Comparison of ENCODE assay signal across 8 cellular contexts in the genomic region with DNA sequence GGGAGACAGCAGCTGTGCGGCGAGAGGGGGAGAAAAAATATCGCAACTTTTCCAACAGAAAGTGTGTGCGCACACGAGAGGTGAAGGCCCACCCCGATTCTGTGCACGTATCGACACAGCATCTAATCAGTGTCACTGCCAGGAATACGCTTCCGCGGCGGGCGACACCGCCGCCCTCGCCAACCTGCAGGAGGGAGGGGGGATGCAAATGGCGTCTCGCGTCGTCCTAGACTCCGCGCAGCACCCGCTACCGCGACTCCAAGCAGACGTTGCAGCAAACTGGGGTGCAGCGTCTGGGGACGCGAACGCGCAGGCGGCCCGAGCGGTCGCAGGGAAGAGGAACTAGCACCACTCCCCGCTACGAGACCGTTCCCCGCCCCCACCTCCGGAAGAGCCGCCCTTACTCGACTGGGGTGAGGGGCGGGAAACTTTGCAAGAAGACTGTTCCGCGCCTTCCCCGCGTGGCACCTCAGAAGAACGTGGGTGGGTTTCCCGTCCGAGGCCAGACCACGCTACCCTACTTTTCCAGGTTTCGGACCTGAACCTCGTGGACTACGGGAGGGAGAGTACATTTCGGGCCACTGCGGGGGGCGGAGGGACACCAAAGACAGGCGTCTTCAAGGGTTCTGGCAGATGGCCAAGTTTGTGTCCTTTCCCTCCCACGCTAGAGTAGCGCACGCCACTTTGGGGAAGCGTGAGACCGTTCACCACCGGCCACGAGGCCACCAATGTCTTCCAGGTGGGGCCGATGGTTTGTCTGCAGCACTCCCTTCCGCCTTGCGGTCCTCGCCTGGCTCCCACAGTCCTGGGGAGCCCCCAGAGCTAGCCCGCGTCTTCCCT.
DNase-seq lines count a peak whose midpoint lies in the region; ATAC-seq and TF ChIP-seq lines count a peak whose summit lies in the region.

No MANE protein-coding gene starts in this region.

- ATAC-seq in GM21786 (IDR thresholded peaks at IDR 0.05; ENCODE audit: unreplicated experiment) (peak; percentile 33), WTC11 (peak; percentile 6; the same call in 1 of the 2 replicates), GM21528 (IDR thresholded peaks at IDR 0.05; ENCODE audit: low FRiP score, unreplicated experiment) (no peak)

- peak overlapping the region; percentile 77 for H3K27ac ChIP-seq in caudate nucleus (ENCODE audit: low read depth, low read length)

- H3K4me1 Mint-ChIP-seq in WTC11 = peaks cover 30% of the 10 kb centered on the region

- H3K36me3 Mint-ChIP-seq in WTC11 = no peaks in the 10 kb centered on the region

- H3K9me3 Mint-ChIP-seq in WTC11 = no peaks in the 10 kb centered on the region

- H3K27ac Mint-ChIP-seq in WTC11 = peak overlapping the region; percentile 89

- H3K27me3 Mint-ChIP-seq in WTC11 (ENCODE audit: low read depth) = peaks cover 8% of the 10 kb centered on the region

- POLR2A ChIA-PET in WTC11 (lab: Charles Lee) = interaction anchor here (0.6 to 1.7 kb wide), 5 partner anchors 8 to 359 kb away, joined by 3 to 8 read pairs (median 4); no protein-coding TSS in a partner anchor

- CTCF ChIA-PET in WTC11 (lab: Charles Lee) = interaction anchor here (1.4 kb wide), 1 partner anchor 8 kb away, joined by 3 read pairs; no protein-coding TSS in a partner anchor

- DNase-seq in DMS 273 (lab: John Stamatoyannopoulos, UW; ENCODE audit: unreplicated experiment) (peak; percentile 90), NCI-H1417 treated with DMSO at 0.1 percent for 48 hours (lab: John Stamatoyannopoulos, UW) (peak; percentile 61), WTC11 (ENCODE audit: low spot score) (peak; percentile 34), caudate nucleus (lab: John Stamatoyannopoulos, UW) (peak in 45 of 61 donors; percentile 7 to 79 (median 41)), left kidney (ENCODE audit: low read depth, low spot score) (peak; percentile 87)
- DNase-seq in stimulated activated CD4-positive, alpha-beta T cell treated with anti-CD3 and anti-CD28 coated beads, Interleukin-2, amount 100 ng/mL, for 24 hours = peak; percentile 76 to 77

- TF ChIP-seq CTCF in WTC11 (IDR thresholded peaks at IDR 0.05) = no peak

- H3K4me3 Mint-ChIP-seq in WTC11 = peak overlapping the region; percentile 73

TF ChIP-seq in WTC11, 78 proteins besides CTCF, POLR2A, EP300 and RAD21:
- TF ChIP-seq, protein P1, sequence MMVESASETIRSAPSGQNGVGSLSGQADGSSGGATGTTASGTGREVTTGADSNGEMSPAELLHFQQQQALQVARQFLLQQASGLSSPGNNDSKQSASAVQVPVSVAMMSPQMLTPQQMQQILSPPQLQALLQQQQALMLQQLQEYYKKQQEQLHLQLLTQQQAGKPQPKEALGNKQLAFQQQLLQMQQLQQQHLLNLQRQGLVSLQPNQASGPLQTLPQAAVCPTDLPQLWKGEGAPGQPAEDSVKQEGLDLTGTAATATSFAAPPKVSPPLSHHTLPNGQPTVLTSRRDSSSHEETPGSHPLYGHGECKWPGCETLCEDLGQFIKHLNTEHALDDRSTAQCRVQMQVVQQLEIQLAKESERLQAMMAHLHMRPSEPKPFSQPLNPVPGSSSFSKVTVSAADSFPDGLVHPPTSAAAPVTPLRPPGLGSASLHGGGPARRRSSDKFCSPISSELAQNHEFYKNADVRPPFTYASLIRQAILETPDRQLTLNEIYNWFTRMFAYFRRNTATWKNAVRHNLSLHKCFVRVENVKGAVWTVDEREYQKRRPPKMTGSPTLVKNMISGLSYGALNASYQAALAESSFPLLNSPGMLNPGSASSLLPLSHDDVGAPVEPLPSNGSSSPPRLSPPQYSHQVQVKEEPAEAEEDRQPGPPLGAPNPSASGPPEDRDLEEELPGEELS (CRISPR knock-in tag; IDR thresholded peaks at IDR 0.05) = 0 out of 2 replicates have a peak, but pooled peaks have one; percentile 50
- TF ChIP-seq GABPB1 (CRISPR knock-in tag; IDR thresholded peaks at IDR 0.05) (peak; percentile 48; the same call in 1 of the 2 replicates), ETV6 (CRISPR knock-in tag; IDR thresholded peaks at IDR 0.05) (0 out of 2 replicates have a peak, but pooled peaks have one; percentile 29), ATF1 (CRISPR knock-in tag; IDR thresholded peaks at IDR 0.05) (peak; percentile 41; the same call in 1 of the 2 replicates), RELA (CRISPR knock-in tag; IDR thresholded peaks at IDR 0.05; ENCODE audit: borderline replicate concordance) (0 out of 2 replicates have a peak, but pooled peaks have one; percentile 28), ESRRA (CRISPR knock-in tag; IDR thresholded peaks at IDR 0.05; ENCODE audit: borderline replicate concordance) (no peak), KAT7 (CRISPR knock-in tag; IDR thresholded peaks at IDR 0.05; ENCODE audit: borderline replicate concordance) (0 out of 2 replicates have a peak, but pooled peaks have one; percentile 48)
- TF ChIP-seq, protein P2, sequence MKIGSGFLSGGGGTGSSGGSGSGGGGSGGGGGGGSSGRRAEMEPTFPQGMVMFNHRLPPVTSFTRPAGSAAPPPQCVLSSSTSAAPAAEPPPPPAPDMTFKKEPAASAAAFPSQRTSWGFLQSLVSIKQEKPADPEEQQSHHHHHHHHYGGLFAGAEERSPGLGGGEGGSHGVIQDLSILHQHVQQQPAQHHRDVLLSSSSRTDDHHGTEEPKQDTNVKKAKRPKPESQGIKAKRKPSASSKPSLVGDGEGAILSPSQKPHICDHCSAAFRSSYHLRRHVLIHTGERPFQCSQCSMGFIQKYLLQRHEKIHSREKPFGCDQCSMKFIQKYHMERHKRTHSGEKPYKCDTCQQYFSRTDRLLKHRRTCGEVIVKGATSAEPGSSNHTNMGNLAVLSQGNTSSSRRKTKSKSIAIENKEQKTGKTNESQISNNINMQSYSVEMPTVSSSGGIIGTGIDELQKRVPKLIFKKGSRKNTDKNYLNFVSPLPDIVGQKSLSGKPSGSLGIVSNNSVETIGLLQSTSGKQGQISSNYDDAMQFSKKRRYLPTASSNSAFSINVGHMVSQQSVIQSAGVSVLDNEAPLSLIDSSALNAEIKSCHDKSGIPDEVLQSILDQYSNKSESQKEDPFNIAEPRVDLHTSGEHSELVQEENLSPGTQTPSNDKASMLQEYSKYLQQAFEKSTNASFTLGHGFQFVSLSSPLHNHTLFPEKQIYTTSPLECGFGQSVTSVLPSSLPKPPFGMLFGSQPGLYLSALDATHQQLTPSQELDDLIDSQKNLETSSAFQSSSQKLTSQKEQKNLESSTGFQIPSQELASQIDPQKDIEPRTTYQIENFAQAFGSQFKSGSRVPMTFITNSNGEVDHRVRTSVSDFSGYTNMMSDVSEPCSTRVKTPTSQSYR (CRISPR knock-in tag; IDR thresholded peaks at IDR 0.05) = 0 out of 2 replicates have a peak, but pooled peaks have one; percentile 36
- TF ChIP-seq, protein P3, sequence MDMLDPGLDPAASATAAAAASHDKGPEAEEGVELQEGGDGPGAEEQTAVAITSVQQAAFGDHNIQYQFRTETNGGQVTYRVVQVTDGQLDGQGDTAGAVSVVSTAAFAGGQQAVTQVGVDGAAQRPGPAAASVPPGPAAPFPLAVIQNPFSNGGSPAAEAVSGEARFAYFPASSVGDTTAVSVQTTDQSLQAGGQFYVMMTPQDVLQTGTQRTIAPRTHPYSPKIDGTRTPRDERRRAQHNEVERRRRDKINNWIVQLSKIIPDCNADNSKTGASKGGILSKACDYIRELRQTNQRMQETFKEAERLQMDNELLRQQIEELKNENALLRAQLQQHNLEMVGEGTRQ (CRISPR knock-in tag; IDR thresholded peaks at IDR 0.05) = no peak
- TF ChIP-seq, protein P4, sequence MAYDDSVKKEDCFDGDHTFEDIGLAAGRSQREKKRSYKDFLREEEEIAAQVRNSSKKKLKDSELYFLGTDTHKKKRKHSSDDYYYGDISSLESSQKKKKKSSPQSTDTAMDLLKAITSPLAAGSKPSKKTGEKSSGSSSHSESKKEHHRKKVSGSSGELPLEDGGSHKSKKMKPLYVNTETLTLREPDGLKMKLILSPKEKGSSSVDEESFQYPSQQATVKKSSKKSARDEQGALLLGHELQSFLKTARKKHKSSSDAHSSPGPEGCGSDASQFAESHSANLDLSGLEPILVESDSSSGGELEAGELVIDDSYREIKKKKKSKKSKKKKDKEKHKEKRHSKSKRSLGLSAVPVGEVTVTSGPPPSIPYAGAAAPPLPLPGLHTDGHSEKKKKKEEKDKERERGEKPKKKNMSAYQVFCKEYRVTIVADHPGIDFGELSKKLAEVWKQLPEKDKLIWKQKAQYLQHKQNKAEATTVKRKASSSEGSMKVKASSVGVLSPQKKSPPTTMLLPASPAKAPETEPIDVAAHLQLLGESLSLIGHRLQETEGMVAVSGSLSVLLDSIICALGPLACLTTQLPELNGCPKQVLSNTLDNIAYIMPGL (CRISPR knock-in tag; IDR thresholded peaks at IDR 0.05) = 0 out of 2 replicates have a peak, but pooled peaks have one; percentile 26
- TF ChIP-seq, protein P5, sequence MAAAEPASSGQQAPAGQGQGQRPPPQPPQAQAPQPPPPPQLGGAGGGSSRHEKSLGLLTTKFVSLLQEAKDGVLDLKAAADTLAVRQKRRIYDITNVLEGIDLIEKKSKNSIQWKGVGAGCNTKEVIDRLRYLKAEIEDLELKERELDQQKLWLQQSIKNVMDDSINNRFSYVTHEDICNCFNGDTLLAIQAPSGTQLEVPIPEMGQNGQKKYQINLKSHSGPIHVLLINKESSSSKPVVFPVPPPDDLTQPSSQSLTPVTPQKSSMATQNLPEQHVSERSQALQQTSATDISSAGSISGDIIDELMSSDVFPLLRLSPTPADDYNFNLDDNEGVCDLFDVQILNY (CRISPR knock-in tag; IDR thresholded peaks at IDR 0.05) = 0 out of 2 replicates have a peak, but pooled peaks have one; percentile 12

Comparison
In these comparisons a context has a peak if more than half of its experiments do, and no peak if none do; other contexts are left out.
1. DNase-seq: peak in every context shown above with its lines; median percentile 90 in DMS 273; 87 in left kidney; 76 in stimulated activated CD4-positive, alpha-beta T cell treated with anti-CD3 and anti-CD28 coated beads, Interleukin-2, amount 100 ng/mL, for 24 hours; 61 in NCI-H1417 treated with DMSO at 0.1 percent for 48 hours; 41 in caudate nucleus; 34 in WTC11.